In the genomic region with DNA sequence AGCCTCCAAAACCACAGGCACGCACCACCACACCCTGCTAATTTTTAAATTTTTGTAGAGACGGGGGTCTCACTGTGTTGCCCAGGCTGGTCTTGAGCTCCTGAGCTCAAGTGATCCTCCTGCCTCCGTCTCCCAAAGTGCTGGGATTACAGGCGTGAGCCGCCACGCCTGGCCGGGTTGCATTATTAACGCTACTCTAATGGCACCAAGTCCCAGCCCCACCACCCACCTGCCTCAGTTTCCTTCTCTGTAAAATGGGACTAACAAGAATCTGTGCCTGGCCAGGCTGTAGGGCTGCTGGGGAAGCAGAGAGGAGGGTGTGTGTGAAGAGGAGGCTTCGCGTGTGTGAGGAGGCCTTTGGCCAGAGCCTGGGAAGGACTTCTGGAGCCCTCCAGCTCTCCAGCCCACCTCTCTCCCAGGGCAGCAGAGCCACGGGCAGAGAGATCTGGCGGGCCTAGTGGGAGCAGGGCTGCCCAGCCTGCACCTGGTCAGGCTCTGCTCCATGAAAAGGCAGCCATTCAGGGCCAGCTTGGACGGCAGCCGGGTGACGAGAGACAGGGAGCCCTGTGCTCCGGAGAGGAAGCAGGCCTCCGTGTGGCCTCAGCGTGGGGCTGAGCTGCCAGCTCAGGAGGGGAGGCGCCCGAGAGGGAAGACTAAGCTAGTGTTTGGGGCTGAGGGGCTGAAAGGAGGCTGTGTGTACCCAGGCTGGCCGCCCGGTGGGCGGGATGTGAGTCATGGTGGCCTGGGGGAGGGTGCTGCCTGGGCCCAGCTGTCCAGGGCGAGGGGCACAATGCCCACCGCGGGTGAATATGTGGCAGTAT, we compare ENCODE assay signal across 10 cellular contexts. TPM values are rescaled to one million over a fixed set of nuclear protein-coding genes. Genes with fewer than 3 reads are reported as not detected.
DNase-seq lines count a peak whose midpoint lies in the region; ATAC-seq and TF ChIP-seq lines count a peak whose summit lies in the region.
"Had no signal": no experiment of that assay in that cellular context is flagged by ENCODE, and none has a peak within 500 bp of the region (broad histone marks: within the 10 kb centered on the region; RNA-seq: fewer than 3 reads in every experiment).

No MANE protein-coding gene starts in this region.

- intact Hi-C loops in dorsolateral prefrontal cortex (cut with DNase I) (loop anchor here (1.0 kb wide), 1 partner anchor 39 kb away; no protein-coding TSS in a partner anchor), lower leg skin (cut with DNase I; ENCODE audit: low total_unique reads) (no loop called here)
- intact Hi-C loops in activated T-helper 1 cell treated with anti-CD3 and anti-CD28 coated beads, Interleukin-12 subunit alpha, Interleukin-12 subunit beta, Interleukin-2, Interleukin-4 antibody, amounts not matched to agents 30 ng/mL and 10 ng/mL and 1 ng/mL, durations not matched to agents 14 hours and 24 hours and 36 hours (cut with micrococcal nuclease), result no loop called here

- WGBS in mesodermal cell (ENCODE audit: insufficient coverage in 2 of 2), 2 experiments, result 76 to 81% methylated on average over 15 to 21 of the region's 26 CpGs
- 72 to 73% methylated on average over 26 of the region's 26 CpGs for WGBS in lower leg skin, 2 donors

- peaks cover 8% of the 10 kb centered on the region for H3K9me3 ChIP-seq in mesodermal cell (ENCODE audit: control insufficient read depth, low read length)
- H3K9me3 ChIP-seq: tibial artery had no signal

- no peaks in the 10 kb centered on the region for H3K36me3 Mint-ChIP-seq in activated T-helper 1 cell treated with anti-CD3 and anti-CD28 coated beads, Interleukin-12 subunit alpha, Interleukin-12 subunit beta, Interleukin-2, Interleukin-4 antibody, amounts not matched to agents 30 ng/mL and 10 ng/mL and 1 ng/mL, durations not matched to agents 14 hours and 24 hours and 36 hours (ENCODE audit: low read depth)

- no peak overlapping the region for H3K27ac Mint-ChIP-seq in activated T-helper 1 cell treated with anti-CD3 and anti-CD28 coated beads, Interleukin-12 subunit alpha, Interleukin-12 subunit beta, Interleukin-2, Interleukin-4 antibody, amounts not matched to agents 30 ng/mL and 10 ng/mL and 1 ng/mL, durations not matched to agents 14 hours and 24 hours and 36 hours
- H3K27ac Mint-ChIP-seq: neural progenitor cell had no signal

- H3K36me3 ChIP-seq in mesodermal cell (ENCODE audit: control insufficient read depth, insufficient read depth, low read length), result no peaks in the 10 kb centered on the region
- H3K36me3 ChIP-seq: neural progenitor cell had no signal

- TF ChIP-seq CTCF in AG10803 (conservative IDR thresholded peaks at IDR 0.05; ENCODE audit: low read length), result 0 out of 2 replicates have a peak, but pooled peaks have one; percentile 9
- peak in 37 of 56 donors; percentile 9 to 57 (median 35) for TF ChIP-seq CTCF in dorsolateral prefrontal cortex (IDR thresholded peaks at IDR 0.05 in 54 of 56, conservative IDR thresholded peaks at IDR 0.05 in 2 of 56; ENCODE audit: low read depth in 1 of 56, partially characterized antibody in 56 of 56)
- TF ChIP-seq CTCF in lower leg skin (IDR thresholded peaks at IDR 0.05), result no peak

- H3K27ac ChIP-seq in dorsolateral prefrontal cortex, result peak overlapping the region; percentile 58 to 98 (median 91)
- H3K27ac ChIP-seq in mesodermal cell (ENCODE audit: low read depth, low read length, severe bottlenecking), result peak overlapping the region; percentile 23
- H3K27ac ChIP-seq: neural progenitor cell, tibial artery had no signal

- TF ChIP-seq POLR2A in lower leg skin (IDR thresholded peaks at IDR 0.05), result no peak

- H3K27me3 ChIP-seq in dorsolateral prefrontal cortex, result peaks cover 0 to 4% (median 0%) of the 10 kb centered on the region in 45 donors
- H3K27me3 ChIP-seq: neural progenitor cell had no signal

- peak; percentile 49 for DNase-seq in AG10803 (ENCODE audit: low read depth)
- peak; percentile 81 for DNase-seq in NOMO-1 treated with DMSO at 0.1 percent for 48 hours (lab: John Stamatoyannopoulos, UW; ENCODE audit: unreplicated experiment)
- peak; percentile 37 to 97 (median 94) for DNase-seq in dorsolateral prefrontal cortex
- DNase-seq in activated T-helper 1 cell treated with anti-CD3 and anti-CD28 coated beads, Interleukin-12 subunit alpha, Interleukin-12 subunit beta, Interleukin-2, Interleukin-4 antibody, amounts not matched to agents 30 ng/mL and 10 ng/mL and 1 ng/mL, durations not matched to agents 14 hours and 24 hours and 36 hours (ENCODE audit: low spot score), result no peak
- no peak for DNase-seq in activated CD4-positive, alpha-beta T cell treated with anti-CD3 and anti-CD28 coated beads for 1 hour
- no peak for DNase-seq in lower leg skin (ENCODE audit: low spot score in 2 of 2)
- DNase-seq: tibial artery had no signal

- H3K4me1 Mint-ChIP-seq in activated T-helper 1 cell treated with anti-CD3 and anti-CD28 coated beads, Interleukin-12 subunit alpha, Interleukin-12 subunit beta, Interleukin-2, Interleukin-4 antibody, amounts not matched to agents 30 ng/mL and 10 ng/mL and 1 ng/mL, durations not matched to agents 14 hours and 24 hours and 36 hours (ENCODE audit: low read depth), result peaks cover 2% of the 10 kb centered on the region

- H3K4me3 ChIP-seq in AG10803 (ENCODE audit: low read length) (no peak overlapping the region), dorsolateral prefrontal cortex (peak overlapping the region in 2 of 59 donors; percentile 6 to 18), mesodermal cell (ENCODE audit: extremely low read depth, insufficient read depth, low read length, poor library complexity, severe bottlenecking) (no peak overlapping the region), lower leg skin (ENCODE audit: low read depth, poor library complexity, severe bottlenecking) (no peak overlapping the region)
- H3K4me3 ChIP-seq: neural progenitor cell, tibial artery had no signal

- peaks cover 13% of the 10 kb centered on the region for H3K9me3 Mint-ChIP-seq in activated T-helper 1 cell treated with anti-CD3 and anti-CD28 coated beads, Interleukin-12 subunit alpha, Interleukin-12 subunit beta, Interleukin-2, Interleukin-4 antibody, amounts not matched to agents 30 ng/mL and 10 ng/mL and 1 ng/mL, durations not matched to agents 14 hours and 24 hours and 36 hours

- H3K4me1 ChIP-seq in mesodermal cell (ENCODE audit: control insufficient read depth, insufficient read depth, low read length, poor library complexity, severe bottlenecking), result peaks cover 12% of the 10 kb centered on the region

- no peak overlapping the region for H3K4me3 Mint-ChIP-seq in activated T-helper 1 cell treated with anti-CD3 and anti-CD28 coated beads, Interleukin-12 subunit alpha, Interleukin-12 subunit beta, Interleukin-2, Interleukin-4 antibody, amounts not matched to agents 30 ng/mL and 10 ng/mL and 1 ng/mL, durations not matched to agents 14 hours and 24 hours and 36 hours
- H3K4me3 Mint-ChIP-seq: neural progenitor cell had no signal

- ATAC-seq in HG03095 (IDR thresholded peaks at IDR 0.05; ENCODE audit: unreplicated experiment), result no peak

- H3K27me3 Mint-ChIP-seq in activated T-helper 1 cell treated with anti-CD3 and anti-CD28 coated beads, Interleukin-12 subunit alpha, Interleukin-12 subunit beta, Interleukin-2, Interleukin-4 antibody, amounts not matched to agents 30 ng/mL and 10 ng/mL and 1 ng/mL, durations not matched to agents 14 hours and 24 hours and 36 hours (ENCODE audit: insufficient read depth), result peaks cover 7% of the 10 kb centered on the region

RNA-seq across cellular contexts. Expression of a gene that starts 7.4 kb away (rescaled TPM):
- total RNA-seq in dorsolateral prefrontal cortex (10 to 100 TPM in 9 of 120 experiments, 1 to 10 TPM in 111; 2.1 to 13.9 (median 5.9) TPM), lower leg skin (1 to 10 TPM; 1.2 to 2.6 (median 1.8) TPM)
- polyA plus RNA-seq in mesodermal cell (2013, experiment 1 of 2), result 2.9 TPM
- 2.4 TPM for polyA plus RNA-seq in mesodermal cell (2013, experiment 2 of 2)
- not detected in 2 replicates for total RNA-seq in activated T-helper 1 cell treated with anti-CD3 and anti-CD28 coated beads, Interleukin-12 subunit alpha, Interleukin-12 subunit beta, Interleukin-2, Interleukin-4 antibody, amounts not matched to agents 30 ng/mL and 10 ng/mL and 1 ng/mL, durations not matched to agents 14 hours and 24 hours and 36 hours

Comparison
In these comparisons a context has a peak if more than half of its experiments do, and no peak if none do; other contexts are left out.
1. DNase-seq: peak in AG10803 (single experiment), NOMO-1 treated with DMSO at 0.1 percent for 48 hours (single experiment) and dorsolateral prefrontal cortex (10 of 10); none in activated T-helper 1 cell treated with anti-CD3 and anti-CD28 coated beads, Interleukin-12 subunit alpha, Interleukin-12 subunit beta, Interleukin-2, Interleukin-4 antibody, amounts not matched to agents 30 ng/mL and 10 ng/mL and 1 ng/mL, durations not matched to agents 14 hours and 24 hours and 36 hours (single experiment), activated CD4-positive, alpha-beta T cell treated with anti-CD3 and anti-CD28 coated beads for 1 hour (single experiment) and lower leg skin (0 of 2).
2. CTCF ChIP-seq: peak in AG10803 (single experiment) and dorsolateral prefrontal cortex (37 of 56); none in lower leg skin (0 of 3).
3. intact Hi-C loops: an anchor here in dorsolateral prefrontal cortex (1.0 kb wide); none called in activated T-helper 1 cell treated with anti-CD3 and anti-CD28 coated beads, Interleukin-12 subunit alpha, Interleukin-12 subunit beta, Interleukin-2, Interleukin-4 antibody, amounts not matched to agents 30 ng/mL and 10 ng/mL and 1 ng/mL, durations not matched to agents 14 hours and 24 hours and 36 hours and lower leg skin.